16 cellular contexts compared by ENCODE assay signal in the genomic region with DNA sequence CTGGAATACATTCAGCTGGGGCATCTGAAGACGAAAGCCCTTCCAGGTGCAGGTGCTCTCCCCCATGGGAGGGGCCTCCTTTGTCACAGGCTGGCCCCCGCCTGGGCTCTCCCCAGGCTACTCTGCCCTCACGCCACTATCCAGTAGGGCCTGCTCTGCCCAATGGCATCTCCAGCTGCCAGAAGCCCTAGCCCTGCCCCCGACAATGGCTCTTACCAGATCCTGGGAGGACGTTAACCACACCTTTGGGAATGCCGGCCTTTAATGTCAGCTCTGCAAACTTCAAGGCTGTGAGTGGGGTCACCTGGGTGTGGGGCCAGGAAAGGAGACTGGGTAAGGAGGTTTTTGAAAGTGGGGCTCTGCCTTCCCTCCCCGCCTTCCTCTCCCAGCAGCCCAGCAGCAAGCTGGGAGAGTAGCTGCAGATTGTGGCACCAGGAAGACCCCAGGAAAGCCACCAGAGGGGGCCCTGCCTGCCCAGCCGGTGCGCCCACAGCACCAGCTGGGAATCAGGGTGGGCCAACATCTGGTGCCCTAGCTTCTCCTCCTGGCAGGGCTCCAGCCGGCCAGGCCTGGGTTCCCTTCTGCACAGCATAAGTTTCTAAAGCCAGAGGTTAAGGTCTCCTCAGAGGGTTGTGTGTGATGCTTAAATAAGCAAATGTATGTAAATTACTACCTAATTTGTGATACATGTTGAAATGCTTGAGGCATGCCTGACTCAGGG. TPM values are rescaled to one million over a fixed set of nuclear protein-coding genes. Genes with fewer than 3 reads are reported as not detected.
A peak's percentile ranks its signal among the peaks of the same experiment; 100 is the strongest.
DNase-seq lines count a peak whose midpoint lies in the region; FAIRE-seq and TF ChIP-seq lines count a peak whose summit lies in the region.
"Had no signal": no experiment of that assay in that cellular context is flagged by ENCODE, and none has a peak within 500 bp of the region (broad histone marks: within the 10 kb centered on the region; RNA-seq: fewer than 3 reads in every experiment).

No MANE protein-coding gene starts in this region.

- H3K4me2 ChIP-seq in neuronal stem cell (ENCODE audit: insufficient read depth, low read length, poor library complexity, severe bottlenecking), result no peak overlapping the region

- peaks cover 13% of the 10 kb centered on the region for H3K27me3 Mint-ChIP-seq in chondrocyte (ENCODE audit: low read depth)
- H3K27me3 Mint-ChIP-seq: activated naive CD8-positive, alpha-beta T cell had no signal

- H3K27ac ChIP-seq in neuronal stem cell (replicated peaks; ENCODE audit: low read length), result no peak overlapping the region
- H3K27ac ChIP-seq in small intestine (ENCODE audit: low read depth in 1 of 2, low read length in 1 of 2), result no peak overlapping the region

- no peak for TF ChIP-seq CTCF in chondrocyte (IDR thresholded peaks at IDR 0.05)
- no peak for TF ChIP-seq CTCF in GM13977 (IDR thresholded peaks at IDR 0.05; ENCODE audit: extremely low read depth, insufficient read depth, missing control alignments)

- H4K8ac ChIP-seq in neuronal stem cell (ENCODE audit: low read depth, low read length), result no peak overlapping the region

- H3K36me3 ChIP-seq in neuronal stem cell (replicated peaks in 1 of 2; ENCODE audit: control insufficient read depth in 2 of 2, insufficient read depth in 2 of 2, low read length in 2 of 2) (no peaks in the 10 kb centered on the region), small intestine (ENCODE audit: control insufficient read depth in 2 of 2, insufficient read depth in 2 of 2, low read length in 2 of 2) (no peaks in the 10 kb centered on the region)

- H3K36me3 Mint-ChIP-seq in chondrocyte (ENCODE audit: low read depth), result no peaks in the 10 kb centered on the region
- H3K36me3 Mint-ChIP-seq: activated naive CD8-positive, alpha-beta T cell; naive B cell had no signal

- no peak overlapping the region for H2BK120ac ChIP-seq in neuronal stem cell (ENCODE audit: low read depth, low read length)

- in situ Hi-C loops in GM13977 (cut with MboI; ENCODE audit: low pct_unique_long_range_greater_than_20kb, low sequenced_read_pairs, unreplicated experiment), result no loop called here

- no peak overlapping the region for H3K9ac ChIP-seq in neuronal stem cell (ENCODE audit: low read depth, low read length, poor library complexity)

- H3K4me3 ChIP-seq in neuronal stem cell (ENCODE audit: low read length in 2 of 2) (no peak overlapping the region), small intestine (ENCODE audit: low read depth in 1 of 2, low read length in 2 of 2) (no peak overlapping the region)

- H3K23ac ChIP-seq in neuronal stem cell (ENCODE audit: low read depth, low read length, poor library complexity), result no peak overlapping the region

- no peak overlapping the region for H3K4me3 Mint-ChIP-seq in chondrocyte (ENCODE audit: unreplicated experiment)
- H3K4me3 Mint-ChIP-seq: activated CD4-positive, alpha-beta T cell treated with anti-CD3 and anti-CD28 coated beads, Interleukin-2, amount 10 ng/mL, durations not matched to agents 24 days and 14 days; activated naive CD8-positive, alpha-beta T cell; naive B cell had no signal

- peak; percentile 30 for DNase-seq in NCI-H2196 (lab: John Stamatoyannopoulos, UW; ENCODE audit: unreplicated experiment)
- no peak for DNase-seq in NCI-H2196 treated with DMSO at 0.1 percent for 48 hours (lab: John Stamatoyannopoulos, UW; ENCODE audit: unreplicated experiment)
- DNase-seq in ELF-1 (ENCODE audit: low read depth, low spot score), result peak; percentile 21
- DNase-seq in chondrocyte (ENCODE audit: low spot score), result peak; percentile 72
- no peak for DNase-seq in neuronal stem cell (ENCODE audit: low spot score)
- DNase-seq in small intestine, result no peak
- DNase-seq in cerebellar cortex (ENCODE audit: low spot score), result no peak
- no peak for DNase-seq in GM13977 (ENCODE audit: low spot score)
- DNase-seq: activated CD4-positive, alpha-beta T cell treated with anti-CD3 and anti-CD28 coated beads, Interleukin-2, amount 10 ng/mL, durations not matched to agents 24 days and 14 days; Calu3; GOT3; naive B cell; trophoblast cell had no signal

- no CpG with 5 or more reads among the region's 10 CpGs for WGBS in neuronal stem cell (ENCODE audit: extremely low coverage in 2 of 2, insufficient read length in 2 of 2, insufficient replicate concordance in 1 of 2), 2 donors
- WGBS in small intestine, 3 donors, result 50 to 69% (median 60%) methylated on average over 10 of the region's 10 CpGs

- peak overlapping the region; percentile 35 for H3K18ac ChIP-seq in neuronal stem cell (ENCODE audit: low read length)

- H3K9me3 ChIP-seq in neuronal stem cell (replicated peaks in 1 of 2; ENCODE audit: control insufficient read depth in 2 of 2, insufficient read depth in 1 of 2, low read depth in 1 of 2, low read length in 2 of 2) (no peaks in the 10 kb centered on the region), small intestine (ENCODE audit: control insufficient read depth, low read depth) (no peaks in the 10 kb centered on the region)

- H3K4me1 ChIP-seq in neuronal stem cell (ENCODE audit: control insufficient read depth in 2 of 2, insufficient read depth in 1 of 2, low read depth in 1 of 2, low read length in 2 of 2) (peaks cover 0 to 21% of the 10 kb centered on the region in 2 donors), small intestine (ENCODE audit: control insufficient read depth in 2 of 2, insufficient read depth in 1 of 2, low read depth in 1 of 2, low read length in 1 of 2) (no peaks in the 10 kb centered on the region)

- H3K4me1 Mint-ChIP-seq in chondrocyte (ENCODE audit: low read depth), result no peaks in the 10 kb centered on the region
- H3K4me1 Mint-ChIP-seq: activated CD4-positive, alpha-beta T cell treated with anti-CD3 and anti-CD28 coated beads, Interleukin-2, amount 10 ng/mL, durations not matched to agents 24 days and 14 days; naive B cell had no signal

- FAIRE-seq in small intestine (lab: Jason Lieb, UNC), result no peak
- FAIRE-seq: colon had no signal

- no peak overlapping the region for H3K14ac ChIP-seq in neuronal stem cell (ENCODE audit: low read length)

- H3K79me1 ChIP-seq in neuronal stem cell (ENCODE audit: low read depth, low read length), result no peaks in the 10 kb centered on the region

- no peak overlapping the region for H2BK15ac ChIP-seq in neuronal stem cell (ENCODE audit: low read length)

- H3K9me3 Mint-ChIP-seq in chondrocyte (ENCODE audit: low read depth), result no peaks in the 10 kb centered on the region
- H3K9me3 Mint-ChIP-seq: activated CD4-positive, alpha-beta T cell treated with anti-CD3 and anti-CD28 coated beads, Interleukin-2, amount 10 ng/mL, durations not matched to agents 24 days and 14 days had no signal

- no peak overlapping the region for H2AFZ ChIP-seq in neuronal stem cell (ENCODE audit: low read length)

- H2BK5ac ChIP-seq in neuronal stem cell (ENCODE audit: low read length), result no peak overlapping the region

- no peak overlapping the region for H4K91ac ChIP-seq in neuronal stem cell (ENCODE audit: low read depth, low read length, poor library complexity)

- H2AK5ac ChIP-seq in neuronal stem cell (ENCODE audit: low read depth, low read length), result no peak overlapping the region

- no peak overlapping the region for H3K4ac ChIP-seq in neuronal stem cell (ENCODE audit: low read length)

- H3K27me3 ChIP-seq in neuronal stem cell (ENCODE audit: control insufficient read depth in 3 of 3, insufficient read depth in 3 of 3, low read depth in 1 of 3, low read length in 3 of 3) (peaks cover 0 to 45% (median 0%) of the 10 kb centered on the region in 3 experiments), small intestine (ENCODE audit: control insufficient read depth in 2 of 2, insufficient read depth in 2 of 2, low read length in 2 of 2) (peaks cover 0 to 3% of the 10 kb centered on the region in 2 donors)

- no peak overlapping the region for H2BK12ac ChIP-seq in neuronal stem cell (ENCODE audit: low read length)

- H3K27ac Mint-ChIP-seq in chondrocyte (ENCODE audit: unreplicated experiment), result no peak overlapping the region
- H3K27ac Mint-ChIP-seq: activated CD4-positive, alpha-beta T cell treated with anti-CD3 and anti-CD28 coated beads, Interleukin-2, amount 10 ng/mL, durations not matched to agents 24 days and 14 days; activated naive CD8-positive, alpha-beta T cell; naive B cell had no signal

RNA-seq across cellular contexts. Expression of gene SLC41A3, which starts 40.4 kb away (rescaled TPM):
- 38.5 to 51.9 TPM (median 43.2 TPM) in 3 replicates for total RNA-seq in chondrocyte
- polyA plus RNA-seq in neuronal stem cell (2013, experiment 1 of 2), result 46.4 TPM
- polyA plus RNA-seq in neuronal stem cell (2013, experiment 2 of 2), result 47.5 TPM
- polyA plus RNA-seq in small intestine, result 10 to 100 TPM; 33.5 to 46.1 (median 39.1) TPM

RNA-seq across cellular contexts. Expression of gene ALDH1L1, which starts 56.1 kb away (rescaled TPM):
- 0.51 to 1.9 TPM (median 0.60 TPM) in 3 replicates for total RNA-seq in chondrocyte
- 0.57 TPM for polyA plus RNA-seq in neuronal stem cell (2013, experiment 1 of 2)
- polyA plus RNA-seq in neuronal stem cell (2013, experiment 2 of 2), result 0.60 TPM
- 1 to 10 TPM in 1 of 3 donors, under 1 TPM in 2; 0.27 to 4.5 (median 0.45) TPM for polyA plus RNA-seq in small intestine
- total RNA-seq: A172; activated CD4-positive, alpha-beta T cell treated with anti-CD3 and anti-CD28 coated beads, Interleukin-2, amount 10 ng/mL, durations not matched to agents 24 days and 14 days had no signal

Comparison
In these comparisons a context has a peak if more than half of its experiments do, and no peak if none do; other contexts are left out.
1. DNase-seq: peak in NCI-H2196 (single experiment), ELF-1 (single experiment) and chondrocyte (single experiment); none in NCI-H2196 treated with DMSO at 0.1 percent for 48 hours (single experiment), neuronal stem cell (single experiment), small intestine (single experiment), cerebellar cortex (single experiment) and GM13977 (single experiment).